Comparison of ENCODE assay signal across 9 cellular contexts in the genomic region with DNA sequence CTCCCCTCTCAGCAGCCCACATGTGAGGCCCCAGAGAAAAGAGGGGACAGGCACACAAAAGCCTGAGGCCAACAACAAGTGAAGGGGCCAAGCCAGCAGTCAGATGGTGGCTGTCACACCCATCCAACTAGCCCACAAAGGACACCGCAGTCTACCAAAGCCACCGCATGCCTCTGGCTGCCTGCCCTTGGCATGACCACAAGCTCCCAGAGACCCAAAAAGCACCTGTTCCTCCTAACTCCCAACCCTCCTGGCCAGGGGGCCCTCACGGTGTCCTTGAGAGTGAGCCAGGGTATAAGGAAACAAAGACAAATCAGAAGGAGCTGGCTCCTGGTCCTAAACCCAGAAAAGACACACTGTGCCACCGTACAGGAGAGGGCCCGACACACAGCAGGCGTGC.
DNase-seq lines count a peak whose midpoint lies in the region; ATAC-seq and TF ChIP-seq lines count a peak whose summit lies in the region.
"Had no signal": no experiment of that assay in that cellular context is flagged by ENCODE, and none has a peak within 500 bp of the region (broad histone marks: within the 10 kb centered on the region; RNA-seq: fewer than 3 reads in every experiment).

No MANE protein-coding gene starts in this region.

- peaks cover 4% of the 10 kb centered on the region for H4K20me1 ChIP-seq in smooth muscle cell (ENCODE audit: low read depth)

- WGBS in smooth muscle cell (ENCODE audit: low lambda C conversion rate), result 97% methylated on average over 6 of the region's 6 CpGs

- TF ChIP-seq CTCF in WERI-Rb-1 (IDR thresholded peaks at IDR 0.05; ENCODE audit: low read depth, low read length) (no peak), smooth muscle cell (IDR thresholded peaks at IDR 0.05; ENCODE audit: borderline replicate concordance, insufficient read depth, poor library complexity, severe bottlenecking) (no peak)

- H3K4me2 ChIP-seq in smooth muscle cell, result peak overlapping the region; percentile 27

- H2AFZ ChIP-seq in smooth muscle cell (ENCODE audit: low read depth), result no peak overlapping the region

- no peak overlapping the region for H3K9ac ChIP-seq in smooth muscle cell (ENCODE audit: low read depth)

- H3K4me3 ChIP-seq in WERI-Rb-1 (ENCODE audit: low read depth, low read length), result no peak overlapping the region
- H3K4me3 ChIP-seq in smooth muscle cell, result no peak overlapping the region

- H3F3A ChIP-seq in smooth muscle cell (ENCODE audit: low read depth), result no peaks in the 10 kb centered on the region

- H3K79me2 ChIP-seq in smooth muscle cell (ENCODE audit: low read depth), result no peaks in the 10 kb centered on the region

- peak overlapping the region; percentile 81 for H3K27ac ChIP-seq in WERI-Rb-1
- H3K27ac ChIP-seq in smooth muscle cell (ENCODE audit: low read depth), result no peak overlapping the region

- peaks cover 33% of the 10 kb centered on the region for H3K4me1 ChIP-seq in smooth muscle cell (ENCODE audit: low read depth)

- H3K27me3 ChIP-seq in WERI-Rb-1 (ENCODE audit: insufficient read depth, low read depth, severe bottlenecking) (no peaks in the 10 kb centered on the region), smooth muscle cell (ENCODE audit: low read depth) (no peaks in the 10 kb centered on the region)

- DNase-seq in WERI-Rb-1 (no peak), islet precursor cell (peak; percentile 46), smooth muscle cell (lab: John Stamatoyannopoulos, UW; ENCODE audit: unreplicated experiment) (no peak), epidermal melanocyte (ENCODE audit: insufficient read length, low spot score) (no peak)
- DNase-seq in stimulated activated CD4-positive, alpha-beta T cell treated with anti-CD3 and anti-CD28 coated beads, Interleukin-4, amount 100 ng/mL, for 1 hour, result no peak

- no peaks in the 10 kb centered on the region for H3K9me3 ChIP-seq in WERI-Rb-1 (ENCODE audit: severe bottlenecking)
- H3K9me3 ChIP-seq in smooth muscle cell (replicated peaks; ENCODE audit: low read depth), result no peaks in the 10 kb centered on the region

- peak; percentile 11 for ATAC-seq in HG02678 (IDR thresholded peaks at IDR 0.05; ENCODE audit: unreplicated experiment)
- no peak for ATAC-seq in HG02763 (IDR thresholded peaks at IDR 0.05; ENCODE audit: unreplicated experiment)
- ATAC-seq in GM19397 (IDR thresholded peaks at IDR 0.05; ENCODE audit: unreplicated experiment), result no peak
- ATAC-seq: HCT116 had no signal

- H3K36me3 ChIP-seq in WERI-Rb-1 (no peaks in the 10 kb centered on the region; the same call in 1 of the 2 replicates), smooth muscle cell (ENCODE audit: low read depth) (no peaks in the 10 kb centered on the region)
